1 cellular context compared by ENCODE assay signal in the genomic region with DNA sequence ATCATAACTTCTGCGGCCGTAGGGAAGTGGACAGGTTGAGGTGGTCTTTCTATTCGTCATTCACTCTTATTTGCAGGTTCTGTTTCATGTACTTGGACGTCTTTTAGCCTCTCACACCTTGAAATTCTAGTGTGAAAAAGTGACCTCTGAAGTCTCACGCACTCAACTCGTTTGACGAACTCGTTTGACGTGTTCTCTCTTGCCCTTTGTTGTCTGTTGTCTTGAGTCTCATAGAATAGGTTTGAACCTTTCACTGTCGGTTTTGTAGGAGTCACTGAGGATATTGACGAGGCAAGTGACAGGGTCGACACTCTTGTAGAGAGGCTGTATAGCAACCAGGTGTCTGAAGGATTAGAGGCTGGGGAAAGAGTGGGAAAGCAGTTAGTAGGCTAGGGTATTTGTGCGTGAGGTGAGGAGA.
TF ChIP-seq lines count a peak whose summit lies in the region.

No MANE protein-coding gene starts in this region.

TF ChIP-seq in GM23338, 12 proteins besides CTCF, POLR2A, EP300 and RAD21 (continued from another document):
- TF ChIP-seq JUNB (IDR thresholded peaks at IDR 0.05; ENCODE audit: unreplicated experiment): no peak
